In the genomic region with DNA sequence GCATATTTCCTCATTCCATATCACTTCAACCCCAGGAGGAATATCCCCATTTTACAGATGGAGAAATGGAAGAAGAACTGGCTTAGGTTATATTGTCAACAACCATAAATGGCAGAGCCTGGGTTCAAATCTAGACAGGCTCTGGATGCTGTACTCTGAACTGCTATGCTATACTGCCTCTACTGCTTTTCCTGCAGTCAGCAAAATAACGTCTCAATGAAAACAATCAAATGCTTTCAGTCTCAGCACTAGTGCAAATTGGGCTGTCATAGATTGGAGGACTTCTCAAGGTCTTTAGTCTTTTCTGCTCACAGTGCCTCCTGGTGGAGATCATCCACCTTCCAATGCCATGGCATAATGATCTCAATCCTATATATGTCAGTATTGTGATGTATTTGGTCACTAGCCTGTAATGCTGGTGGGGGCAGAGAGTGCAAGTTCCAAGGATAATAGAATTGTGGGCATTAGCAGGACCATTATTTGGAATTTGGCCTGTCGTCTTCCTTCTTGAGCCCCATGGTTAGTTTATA, we compare ENCODE assay signal across 1 cellular context.
TF ChIP-seq lines count a peak whose summit lies in the region.

No MANE protein-coding gene starts in this region.

TF ChIP-seq in GM23338, 12 proteins besides CTCF, POLR2A, EP300 and RAD21 (continued from another document):
- TF ChIP-seq, protein P1, sequence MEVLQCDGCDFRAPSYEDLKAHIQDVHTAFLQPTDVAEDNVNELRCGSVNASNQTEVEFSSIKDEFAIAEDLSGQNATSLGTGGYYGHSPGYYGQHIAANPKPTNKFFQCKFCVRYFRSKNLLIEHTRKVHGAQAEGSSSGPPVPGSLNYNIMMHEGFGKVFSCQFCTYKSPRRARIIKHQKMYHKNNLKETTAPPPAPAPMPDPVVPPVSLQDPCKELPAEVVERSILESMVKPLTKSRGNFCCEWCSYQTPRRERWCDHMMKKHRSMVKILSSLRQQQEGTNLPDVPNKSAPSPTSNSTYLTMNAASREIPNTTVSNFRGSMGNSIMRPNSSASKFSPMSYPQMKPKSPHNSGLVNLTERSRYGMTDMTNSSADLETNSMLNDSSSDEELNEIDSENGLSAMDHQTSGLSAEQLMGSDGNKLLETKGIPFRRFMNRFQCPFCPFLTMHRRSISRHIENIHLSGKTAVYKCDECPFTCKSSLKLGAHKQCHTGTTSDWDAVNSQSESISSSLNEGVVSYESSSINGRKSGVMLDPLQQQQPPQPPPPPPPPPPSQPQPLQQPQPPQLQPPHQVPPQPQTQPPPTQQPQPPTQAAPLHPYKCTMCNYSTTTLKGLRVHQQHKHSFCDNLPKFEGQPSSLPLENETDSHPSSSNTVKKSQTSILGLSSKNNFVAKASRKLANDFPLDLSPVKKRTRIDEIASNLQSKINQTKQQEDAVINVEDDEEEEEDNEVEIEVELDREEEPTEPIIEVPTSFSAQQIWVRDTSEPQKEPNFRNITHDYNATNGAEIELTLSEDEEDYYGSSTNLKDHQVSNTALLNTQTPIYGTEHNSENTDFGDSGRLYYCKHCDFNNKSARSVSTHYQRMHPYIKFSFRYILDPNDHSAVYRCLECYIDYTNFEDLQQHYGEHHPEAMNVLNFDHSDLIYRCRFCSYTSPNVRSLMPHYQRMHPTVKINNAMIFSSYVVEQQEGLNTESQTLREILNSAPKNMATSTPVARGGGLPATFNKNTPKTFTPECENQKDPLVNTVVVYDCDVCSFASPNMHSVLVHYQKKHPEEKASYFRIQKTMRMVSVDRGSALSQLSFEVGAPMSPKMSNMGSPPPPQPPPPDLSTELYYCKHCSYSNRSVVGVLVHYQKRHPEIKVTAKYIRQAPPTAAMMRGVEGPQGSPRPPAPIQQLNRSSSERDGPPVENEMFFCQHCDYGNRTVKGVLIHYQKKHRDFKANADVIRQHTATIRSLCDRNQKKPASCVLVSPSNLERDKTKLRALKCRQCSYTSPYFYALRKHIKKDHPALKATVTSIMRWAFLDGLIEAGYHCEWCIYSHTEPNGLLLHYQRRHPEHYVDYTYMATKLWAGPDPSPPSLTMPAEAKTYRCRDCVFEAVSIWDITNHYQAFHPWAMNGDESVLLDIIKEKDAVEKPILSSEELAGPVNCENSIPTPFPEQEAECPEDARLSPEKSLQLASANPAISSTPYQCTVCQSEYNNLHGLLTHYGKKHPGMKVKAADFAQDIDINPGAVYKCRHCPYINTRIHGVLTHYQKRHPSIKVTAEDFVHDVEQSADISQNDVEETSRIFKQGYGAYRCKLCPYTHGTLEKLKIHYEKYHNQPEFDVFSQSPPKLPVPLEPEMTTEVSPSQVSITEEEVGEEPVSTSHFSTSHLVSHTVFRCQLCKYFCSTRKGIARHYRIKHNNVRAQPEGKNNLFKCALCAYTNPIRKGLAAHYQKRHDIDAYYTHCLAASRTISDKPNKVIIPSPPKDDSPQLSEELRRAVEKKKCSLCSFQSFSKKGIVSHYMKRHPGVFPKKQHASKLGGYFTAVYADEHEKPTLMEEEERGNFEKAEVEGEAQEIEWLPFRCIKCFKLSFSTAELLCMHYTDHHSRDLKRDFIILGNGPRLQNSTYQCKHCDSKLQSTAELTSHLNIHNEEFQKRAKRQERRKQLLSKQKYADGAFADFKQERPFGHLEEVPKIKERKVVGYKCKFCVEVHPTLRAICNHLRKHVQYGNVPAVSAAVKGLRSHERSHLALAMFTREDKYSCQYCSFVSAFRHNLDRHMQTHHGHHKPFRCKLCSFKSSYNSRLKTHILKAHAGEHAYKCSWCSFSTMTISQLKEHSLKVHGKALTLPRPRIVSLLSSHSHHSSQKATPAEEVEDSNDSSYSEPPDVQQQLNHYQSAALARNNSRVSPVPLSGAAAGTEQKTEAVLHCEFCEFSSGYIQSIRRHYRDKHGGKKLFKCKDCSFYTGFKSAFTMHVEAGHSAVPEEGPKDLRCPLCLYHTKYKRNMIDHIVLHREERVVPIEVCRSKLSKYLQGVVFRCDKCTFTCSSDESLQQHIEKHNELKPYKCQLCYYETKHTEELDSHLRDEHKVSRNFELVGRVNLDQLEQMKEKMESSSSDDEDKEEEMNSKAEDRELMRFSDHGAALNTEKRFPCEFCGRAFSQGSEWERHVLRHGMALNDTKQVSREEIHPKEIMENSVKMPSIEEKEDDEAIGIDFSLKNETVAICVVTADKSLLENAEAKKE (CRISPR knock-in tag; IDR thresholded peaks at IDR 0.05), result no peak
TF ChIP-seq in GM23338: peak in this region for 0.
